15 cellular contexts compared by ENCODE assay signal in the genomic region with DNA sequence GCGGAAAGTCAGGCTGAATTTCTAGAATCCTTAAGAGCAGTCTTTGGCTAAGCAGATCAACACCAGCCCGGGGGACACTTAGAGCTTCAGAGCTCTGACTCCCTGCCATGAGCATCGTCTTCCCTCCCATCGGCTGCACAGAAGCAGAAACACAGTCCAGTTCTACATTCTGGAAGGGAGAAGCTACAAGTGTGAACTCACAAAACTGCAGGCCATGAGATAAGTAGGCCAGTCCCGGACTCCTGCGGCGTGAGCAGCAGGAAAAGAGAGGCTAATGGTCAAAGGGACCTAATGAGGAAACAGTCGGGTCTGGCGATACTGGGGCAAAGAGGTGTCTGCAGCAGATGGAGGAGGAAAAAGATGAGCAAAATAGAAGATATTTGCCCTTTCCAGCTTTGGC.
"Had no signal": no experiment of that assay in that cellular context is flagged by ENCODE, and none has a peak within 500 bp of the region (broad histone marks: within the 10 kb centered on the region; RNA-seq: fewer than 3 reads in every experiment).

No MANE protein-coding gene starts in this region.

- DNase-seq: activated T-cell treated with anti-CD3 and anti-CD28 coated beads, Interleukin-2, amount 50 U/mL, for 1 hour; brain microvascular endothelial cell; foreskin fibroblast; immature natural killer cell; left lung; mammary epithelial cell; natural killer cell; pancreas; sigmoid colon; stimulated activated CD4-positive, alpha-beta T cell treated with anti-CD3 and anti-CD28 coated beads, Interleukin-4, amount 100 ng/mL, for 1 hour; stimulated activated naive CD4-positive, alpha-beta T cell treated with Interleukin-2 at 50 U/mL for 16 hours; T-helper 9 cell; tibial artery had no signal

- ATAC-seq: activated naive CD4-positive, alpha-beta T cell treated with anti-CD3 and anti-CD28 coated beads, Interleukin-2, amount 50 U/mL, for 72 hours; left lung; natural killer cell; WTC11 had no signal
